Comparison of ENCODE assay signal across 29 cellular contexts in the genomic region with DNA sequence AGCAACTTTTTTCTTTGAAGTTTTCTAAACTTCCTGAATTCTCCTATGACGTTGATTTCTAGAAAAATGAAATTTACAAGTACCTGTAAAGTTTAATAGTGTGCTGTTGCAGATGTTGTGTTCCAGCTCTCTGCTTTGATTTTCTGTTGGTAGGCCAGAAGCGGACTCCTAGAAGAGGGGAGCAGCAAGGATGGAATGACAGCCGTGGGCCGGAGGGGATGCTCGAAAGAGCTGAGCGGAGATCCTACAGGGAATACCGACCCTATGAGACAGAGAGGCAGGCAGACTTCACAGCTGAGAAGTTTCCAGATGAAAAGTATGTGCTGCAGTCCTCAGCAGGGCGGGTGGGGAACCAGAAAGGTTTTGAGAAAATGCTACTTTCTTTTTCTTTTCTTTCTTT.
"Had no signal": no experiment of that assay in that cellular context is flagged by ENCODE, and none has a peak within 500 bp of the region (broad histone marks: within the 10 kb centered on the region; RNA-seq: fewer than 3 reads in every experiment).

No MANE protein-coding gene starts in this region.

- H3K4me1 Mint-ChIP-seq: immature natural killer cell had no signal

- H3K4me2 ChIP-seq: neural progenitor cell had no signal

- H3K9me3 Mint-ChIP-seq: immature natural killer cell; naive thymus-derived CD8-positive, alpha-beta T cell; nephron; neural progenitor cell; stimulated activated memory B cell treated with anti-CD40 and anti-IgM and Interleukin-4, amounts not matched to agents 10 μg/mL and 1 μg/mL and 100 μg/mL, for 72 hours; stimulated activated naive CD8-positive, alpha-beta T cell treated with anti-CD3 and anti-CD28 coated beads, Interleukin-15, amount 100 ng/mL, for 72 hours; type B pancreatic cell had no signal

- H3K4me3 Mint-ChIP-seq: immature natural killer cell; naive thymus-derived CD8-positive, alpha-beta T cell; nephron; neural progenitor cell; stimulated activated memory B cell treated with anti-CD40 and anti-IgM and Interleukin-4, amounts not matched to agents 10 μg/mL and 1 μg/mL and 100 μg/mL, for 72 hours; stimulated activated naive CD8-positive, alpha-beta T cell treated with anti-CD3 and anti-CD28 coated beads, Interleukin-15, amount 100 ng/mL, for 72 hours; type B pancreatic cell had no signal

- H3K27me3 Mint-ChIP-seq: naive thymus-derived CD8-positive, alpha-beta T cell; stimulated activated memory B cell treated with anti-CD40 and anti-IgM and Interleukin-4, amounts not matched to agents 10 μg/mL and 1 μg/mL and 100 μg/mL, for 72 hours; stimulated activated naive CD8-positive, alpha-beta T cell treated with anti-CD3 and anti-CD28 coated beads, Interleukin-15, amount 100 ng/mL, for 72 hours; type B pancreatic cell had no signal

- H3K27me3 ChIP-seq: neural progenitor cell, pancreas, tibial nerve, uterus had no signal

- H3K27ac Mint-ChIP-seq: immature natural killer cell; neural progenitor cell; stimulated activated memory B cell treated with anti-CD40 and anti-IgM and Interleukin-4, amounts not matched to agents 10 μg/mL and 1 μg/mL and 100 μg/mL, for 72 hours; stimulated activated naive CD8-positive, alpha-beta T cell treated with anti-CD3 and anti-CD28 coated beads, Interleukin-15, amount 100 ng/mL, for 72 hours; type B pancreatic cell had no signal

- H2AFZ ChIP-seq: neural progenitor cell had no signal

- DNase-seq: hypothalamus; immature natural killer cell; kidney; left colon; left lung; lower lobe of right lung; mammary epithelial cell; mesenchymal stem cell; naive thymus-derived CD8-positive, alpha-beta T cell; occipital lobe; pancreas; retina; right cardiac atrium; stimulated activated CD4-positive, alpha-beta T cell treated with anti-CD3 and anti-CD28 coated beads, Interleukin-12 subunit alpha, Interleukin-12 subunit beta, amount 100 ng/mL, for 4 hours; stimulated activated CD4-positive, alpha-beta T cell treated with anti-CD3 and anti-CD28 coated beads, Interleukin-2, amount 100 ng/mL, for 48 hours; stimulated activated CD4-positive, alpha-beta T cell treated with anti-CD3 and anti-CD28 coated beads, Interleukin-4, amount 100 ng/mL, for 4 hours; stimulated activated CD8-positive, alpha-beta memory T cell treated with anti-CD3 and anti-CD28 coated beads, Interleukin-4, amount 100 ng/mL, for 48 hours; stimulated activated naive CD4-positive, alpha-beta T cell treated with Interleukin-2 at 50 U/mL for 16 hours; stimulated activated naive CD8-positive, alpha-beta T cell treated with anti-CD3 and anti-CD28 coated beads, Interleukin-15, amount 100 ng/mL, for 72 hours; substantia nigra; uterus had no signal

- H3K9me3 ChIP-seq: left lung, lower lobe of right lung, neutrophil, pancreas, prostate gland, tibial nerve, uterus had no signal

- H3K9ac ChIP-seq: neural progenitor cell had no signal

- H3K4me1 ChIP-seq: lower lobe of right lung, pancreas, prostate gland, uterus had no signal

- H3K27ac ChIP-seq: left lung, lower lobe of right lung, neural progenitor cell, neutrophil, pancreas, prostate gland, skin epidermis, uterus had no signal
